ENCODE assay signal across 18 cellular contexts in the genomic region with DNA sequence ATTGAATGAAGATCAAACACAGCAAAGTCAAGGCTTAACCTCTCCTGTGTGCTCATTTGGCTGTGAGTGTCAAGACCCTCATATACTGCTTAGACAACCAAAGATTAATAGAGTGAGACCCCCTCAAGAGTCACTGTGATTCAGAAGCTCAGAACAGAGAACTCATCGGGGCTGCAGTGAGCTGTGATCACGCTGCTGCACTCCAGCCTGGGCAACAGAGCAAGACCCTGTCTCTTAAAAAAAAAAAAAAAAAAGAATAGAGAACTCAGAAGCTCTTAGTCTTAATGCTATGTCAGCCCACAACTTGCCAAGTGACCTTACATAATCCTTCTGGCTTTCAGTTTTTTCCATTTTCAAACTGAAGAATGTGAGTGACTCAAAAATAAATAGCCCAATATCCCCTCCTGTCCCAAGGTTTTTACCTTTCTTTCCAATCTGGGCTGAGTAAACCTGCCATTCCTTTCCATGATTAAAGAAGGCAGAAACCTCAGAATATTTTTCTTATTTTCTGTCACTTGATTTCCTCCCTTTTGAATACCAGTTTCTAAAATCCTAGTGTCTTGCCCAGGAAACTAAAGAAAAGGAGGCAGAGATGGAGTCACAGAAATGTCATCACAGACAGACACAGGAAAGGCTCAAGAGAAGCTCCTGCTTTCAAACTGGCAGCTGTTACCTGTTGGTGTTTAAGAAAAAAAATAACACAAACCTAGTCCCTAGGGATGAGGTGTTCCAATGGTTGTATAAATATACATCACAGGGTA.
"Had no signal": no experiment of that assay in that cellular context is flagged by ENCODE, and none has a peak within 500 bp of the region (broad histone marks: within the 10 kb centered on the region; RNA-seq: fewer than 3 reads in every experiment).

No MANE protein-coding gene starts in this region.

- H3K27me3 ChIP-seq: gastroesophageal sphincter, heart left ventricle, suprapubic skin, upper lobe of left lung had no signal

- H3K4me3 ChIP-seq: coronary artery, gastroesophageal sphincter, heart left ventricle, suprapubic skin, upper lobe of left lung had no signal

- ATAC-seq: gastroesophageal sphincter, heart left ventricle, right cardiac atrium, T-cell had no signal

- DNase-seq: activated B cell treated with CpG ODN at 0.5 μM for 24 hours; activated CD4-positive, alpha-beta memory T cell treated with anti-CD3 and anti-CD28 coated beads for 36 hours; activated CD4-positive, alpha-beta T cell treated with anti-CD3 and anti-CD28 coated beads for 4 hours; activated T-cell treated with anti-CD3 and anti-CD28 coated beads for 4 hours; amniotic stem cell; erythroblast; heart left ventricle; right cardiac atrium; small intestine; stimulated activated CD4-positive, alpha-beta T cell treated with anti-CD3 and anti-CD28 coated beads, Interleukin-15, amount 100 ng/mL, for 24 hours; stimulated activated CD4-positive, alpha-beta T cell treated with anti-CD3 and anti-CD28 coated beads, Interleukin-2, amount 100 ng/mL, for 48 hours; T-cell; T-helper 9 cell had no signal

- H3K27ac ChIP-seq: coronary artery, gastroesophageal sphincter, heart left ventricle, suprapubic skin had no signal

- H3K36me3 ChIP-seq: gastroesophageal sphincter, heart left ventricle, suprapubic skin, upper lobe of left lung had no signal

- H3K4me1 ChIP-seq: heart left ventricle, suprapubic skin, upper lobe of left lung had no signal

- FAIRE-seq: endometrium, small intestine had no signal

- H3K9me3 ChIP-seq: gastroesophageal sphincter, heart left ventricle, suprapubic skin, upper lobe of left lung had no signal
